ENCODE assay signal across 8 cellular contexts in genomic region chr12:111841236-111841749, GRCh38. TPM values are rescaled to one million over a fixed set of nuclear protein-coding genes. Genes with fewer than 3 reads are reported as not detected.
DNase-seq lines count a peak whose midpoint lies in the region; ATAC-seq, FAIRE-seq and TF ChIP-seq lines count a peak whose summit lies in the region.

No MANE protein-coding gene starts in this region.

- H3K4me3 ChIP-seq in DOHH2 (ENCODE audit: low read length): peak overlapping the region; percentile 93
- peak overlapping the region; percentile 77 to 82 for H3K4me3 ChIP-seq in SK-N-SH (ENCODE audit: low read depth in 2 of 2, low read length in 1 of 2)
- peak overlapping the region; percentile 80 to 100 (median 94) for H3K4me3 ChIP-seq in fibroblast of lung (replicated peaks in 1 of 4; ENCODE audit: control extremely low read depth in 1 of 4, insufficient read depth in 1 of 4, low read depth in 3 of 4, low read length in 4 of 4)

- H3K79me2 ChIP-seq in DOHH2 (ENCODE audit: control insufficient read depth, low read length) (peaks cover 77% of the 10 kb centered on the region), SK-N-SH (ENCODE audit: insufficient read depth) (peaks cover 65% of the 10 kb centered on the region), fibroblast of lung (ENCODE audit: control insufficient read depth, insufficient read depth, low read length) (peaks cover 57% of the 10 kb centered on the region)

- H3K36me3 ChIP-seq in DOHH2 (ENCODE audit: control insufficient read depth, low read length) (peaks cover 57% of the 10 kb centered on the region), SK-N-SH (replicated peaks in 1 of 2; ENCODE audit: control insufficient read depth in 1 of 2, insufficient read depth in 2 of 2, low read length in 1 of 2) (peaks cover 10 to 11% of the 10 kb centered on the region in 2 experiments), fibroblast of lung (ENCODE audit: control insufficient read depth, insufficient read depth, low read length) (no peaks in the 10 kb centered on the region)

- H3K4me2 ChIP-seq in DOHH2 (ENCODE audit: low read length) (peak overlapping the region; percentile 78), SK-N-SH (peak overlapping the region; percentile 79), fibroblast of lung (ENCODE audit: extremely low read depth, insufficient read depth, low read length) (peak overlapping the region; percentile 94)

- H3K9ac ChIP-seq in SK-N-SH: peak overlapping the region; percentile 93
- H3K9ac ChIP-seq in fibroblast of lung (ENCODE audit: insufficient read depth, low read length): peak overlapping the region; percentile 99

- no peaks in the 10 kb centered on the region for H4K20me1 ChIP-seq in DOHH2 (ENCODE audit: control insufficient read depth, insufficient read depth, low read depth, low read length)
- H4K20me1 ChIP-seq in SK-N-SH (ENCODE audit: insufficient read depth): no peaks in the 10 kb centered on the region
- H4K20me1 ChIP-seq in fibroblast of lung (ENCODE audit: control insufficient read depth, extremely low read depth, insufficient read depth, low read length): no peaks in the 10 kb centered on the region

- peak; percentile 52 for DNase-seq in SK-N-SH
- DNase-seq in fibroblast of lung (ENCODE audit: low read depth in 2 of 2): peak; percentile 3 to 15
- peak; percentile 7 for DNase-seq in putamen (ENCODE audit: low spot score)
- no peak for DNase-seq in GM20000 (ENCODE audit: low spot score)
- no peak for DNase-seq in D721Med (ENCODE audit: insufficient read length, low spot score)

- whole genome bisulfite sequencing in SK-N-SH (ENCODE audit: low lambda C conversion rate): 2% methylated on average over 13 of the region's 13 CpGs

- no peaks in the 10 kb centered on the region for H3K9me3 ChIP-seq in DOHH2 (ENCODE audit: control insufficient read depth, insufficient read depth, low read length)
- H3K9me3 ChIP-seq in SK-N-SH: no peaks in the 10 kb centered on the region
- no peaks in the 10 kb centered on the region for H3K9me3 ChIP-seq in fibroblast of lung (ENCODE audit: control insufficient read depth, insufficient read depth, low read depth, low read length)

- H3K9me2 ChIP-seq in DOHH2 (replicated peaks; ENCODE audit: control insufficient read depth, low read length): no peaks in the 10 kb centered on the region
- H3K9me2 ChIP-seq in SK-N-SH: no peaks in the 10 kb centered on the region

- H2AFZ ChIP-seq in SK-N-SH (ENCODE audit: low read depth) (peak overlapping the region; percentile 93), fibroblast of lung (ENCODE audit: low read length) (peak overlapping the region; percentile 97)

- H3F3A ChIP-seq in DOHH2 (ENCODE audit: control insufficient read depth, insufficient read depth): no peaks in the 10 kb centered on the region
- H3F3A ChIP-seq in SK-N-SH (replicated peaks; ENCODE audit: insufficient read depth): peaks cover 9% of the 10 kb centered on the region

- POLR2A ChIA-PET in SK-N-SH (lab: Yijun Ruan, JAX): interaction anchor here (1.0 kb wide), 1 partner anchor 22 kb away, joined by 3 read pairs; no protein-coding TSS in a partner anchor

- FAIRE-seq in D721Med (lab: Jason Lieb, UNC): no peak

- H3K27me3 ChIP-seq in DOHH2 (ENCODE audit: control insufficient read depth, low read length) (no peaks in the 10 kb centered on the region), SK-N-SH (ENCODE audit: insufficient read depth) (no peaks in the 10 kb centered on the region), fibroblast of lung (ENCODE audit: control insufficient read depth, insufficient read depth, low read length) (no peaks in the 10 kb centered on the region)

- H3K4me1 ChIP-seq in DOHH2 (ENCODE audit: control insufficient read depth, low read length) (peaks cover 28% of the 10 kb centered on the region), SK-N-SH (ENCODE audit: control insufficient read depth in 1 of 2, insufficient read depth in 2 of 2, low read depth in 1 of 2, low read length in 1 of 2) (peaks cover 12 to 15% of the 10 kb centered on the region in 2 experiments; a peak in 2 of 4 replicates), fibroblast of lung (ENCODE audit: control insufficient read depth, extremely low read depth, insufficient read depth, low read length) (peaks cover 3% of the 10 kb centered on the region)

- CTCF ChIA-PET in SK-N-SH (lab: Yijun Ruan, JAX): interaction anchor here (0.6 to 2.6 kb wide), 3 partner anchors 28 to 104 kb away, joined by 3 to 13 read pairs (median 4); no protein-coding TSS in a partner anchor

- no peak for TF ChIP-seq CTCF in DOHH2 (IDR thresholded peaks at IDR 0.05; ENCODE audit: low read depth, low read length, poor library complexity, severe bottlenecking)
- no peak for TF ChIP-seq CTCF in SK-N-SH (IDR thresholded peaks at IDR 0.05)
- no peak for TF ChIP-seq CTCF in fibroblast of lung (conservative IDR thresholded peaks at IDR 0.05 in 1 of 2, IDR thresholded peaks at IDR 0.05 in 1 of 2; ENCODE audit: low read depth in 1 of 2, low read length in 2 of 2)
- no peak for TF ChIP-seq CTCF in GM20000 (IDR thresholded peaks at IDR 0.05; ENCODE audit: extremely low read depth, missing control alignments)
- no peak for TF ChIP-seq CTCF in D721Med (IDR thresholded peaks at IDR 0.05; ENCODE audit: insufficient read depth, missing control alignments)

- no peak for TF ChIP-seq EP300 in SK-N-SH (IDR thresholded peaks at IDR 0.05; ENCODE audit: borderline replicate concordance in 1 of 2, low read depth in 1 of 2, low read length in 1 of 2)

- no peak for TF ChIP-seq RAD21 in SK-N-SH (IDR thresholded peaks at IDR 0.05; ENCODE audit: low read length)

- peak; percentile 5 for ATAC-seq in HG02623 (IDR thresholded peaks at IDR 0.05; ENCODE audit: unreplicated experiment)
- ATAC-seq in HG03439 (IDR thresholded peaks at IDR 0.05; ENCODE audit: unreplicated experiment): no peak

- H3K27ac ChIP-seq in DOHH2 (ENCODE audit: low read depth, low read length): peak overlapping the region; percentile 52
- peak overlapping the region; percentile 84 to 89 for H3K27ac ChIP-seq in SK-N-SH (ENCODE audit: low read depth in 2 of 2, low read length in 1 of 2)
- peak overlapping the region; percentile 84 for H3K27ac ChIP-seq in fibroblast of lung (ENCODE audit: insufficient read depth, low read length)

TF ChIP-seq in SK-N-SH, 30 proteins besides CTCF, POLR2A, EP300 and RAD21:
- no peak for TF ChIP-seq ELF1 (IDR thresholded peaks at IDR 0.05)
- TF ChIP-seq TCF12 (IDR thresholded peaks at IDR 0.05): no peak
- no peak for TF ChIP-seq IRF3 (IDR thresholded peaks at IDR 0.05; ENCODE audit: low read depth, low read length)
- no peak for TF ChIP-seq EZH2phosphoT487 (IDR thresholded peaks at IDR 0.05; ENCODE audit: borderline replicate concordance, low read depth)
- no peak for TF ChIP-seq JUND (IDR thresholded peaks at IDR 0.05)
- no peak for TF ChIP-seq SMC3 (IDR thresholded peaks at IDR 0.05; ENCODE audit: low read depth, low read length)
- TF ChIP-seq RFX5 (IDR thresholded peaks at IDR 0.05; ENCODE audit: low read length): no peak
- no peak for TF ChIP-seq GATA2 (CRISPR knock-in tag; IDR thresholded peaks at IDR 0.05)
- TF ChIP-seq MEF2A (IDR thresholded peaks at IDR 0.05; ENCODE audit: borderline replicate concordance, low read depth): no peak
- no peak for TF ChIP-seq GABPA (IDR thresholded peaks at IDR 0.05; ENCODE audit: low read depth)
- TF ChIP-seq USF2 (IDR thresholded peaks at IDR 0.05; ENCODE audit: borderline replicate concordance, low read depth, low read length): no peak
- TF ChIP-seq USF1 (IDR thresholded peaks at IDR 0.05; ENCODE audit: borderline replicate concordance, low read depth): no peak
- TF ChIP-seq CHD2 (IDR thresholded peaks at IDR 0.05; ENCODE audit: low read length, partially characterized antibody): no peak
- no peak for TF ChIP-seq FOXJ3 (CRISPR knock-in tag; IDR thresholded peaks at IDR 0.05)

RNA-seq across cellular contexts. Expression of gene MAPKAPK5, which starts 0.7 kb away (rescaled TPM):
- polyA plus RNA-seq in SK-N-SH (2012; rRNA removed) (38.1 and 45.0 TPM in 2 replicates), fibroblast of lung (34.6 and 36.9 TPM in 2 replicates)
- 36.1 and 38.2 TPM in 2 replicates for polyA plus RNA-seq in SK-N-SH (2012; cell fraction: cytosol; rRNA removed)
- 55.4 and 55.6 TPM in 2 replicates for polyA plus RNA-seq in SK-N-SH (2012; cell fraction: nucleus; rRNA removed)
- 19.5 and 26.8 TPM in 2 replicates for total RNA-seq in fibroblast of lung
- polyA plus RNA-seq in fibroblast of lung (2012): 19.9 and 24.7 TPM in 2 replicates
- polyA minus RNA-seq in fibroblast of lung (ENCODE audit: low replicate concordance): 20.7 and 26.3 TPM in 2 replicates

Comparison
In these comparisons a context has a peak if more than half of its experiments do, and no peak if none do; other contexts are left out.
1. DNase-seq: peak in SK-N-SH (single experiment), fibroblast of lung (2 of 2) and putamen (single experiment); none in GM20000 (single experiment) and D721Med (single experiment).
2. Peak in every context shown above with its lines, with median percentiles within 50 percentile points of each other: H3K27ac ChIP-seq, H3K4me2 ChIP-seq and H3K4me3 ChIP-seq.